Comparison of ENCODE assay signal across 18 cellular contexts in genomic region chr10:6781133-6781770, GRCh38.
DNase-seq lines count a peak whose midpoint lies in the region; ATAC-seq and TF ChIP-seq lines count a peak whose summit lies in the region.
"Had no signal": no experiment of that assay in that cellular context is flagged by ENCODE, and none has a peak within 500 bp of the region (broad histone marks: within the 10 kb centered on the region; RNA-seq: fewer than 3 reads in every experiment).

No MANE protein-coding gene starts in this region.

- WGBS in heart left ventricle, 4 donors, result 34 to 45% (median 41%) methylated on average over 3 of the region's 3 CpGs

- no peaks in the 10 kb centered on the region for H3K4me1 Mint-ChIP-seq in activated CD8-positive, alpha-beta T cell treated with anti-CD3 and anti-CD28 coated beads, Interleukin-2, amount 10 ng/mL, durations not matched to agents 7 days and 5 days (ENCODE audit: low read depth)

- no peak overlapping the region for H3K9ac ChIP-seq in KMS-11

- intact Hi-C loops in heart left ventricle (cut with DNase I), result loop anchor here in 3 of 10 donors (10.0 kb wide), 1 partner anchor 634 kb away; the partner anchor contains the start of gene SFMBT2 (in 3 of the 3)

- peaks cover 26% of the 10 kb centered on the region for H3K27me3 Mint-ChIP-seq in activated CD8-positive, alpha-beta T cell treated with anti-CD3 and anti-CD28 coated beads, Interleukin-2, amount 10 ng/mL, durations not matched to agents 7 days and 5 days (ENCODE audit: low read depth)

- H2AFZ ChIP-seq in ACC112 (ENCODE audit: low read length, unreplicated experiment) (peak overlapping the region; percentile 17), KMS-11 (ENCODE audit: low read depth) (peak overlapping the region; percentile 32; the same call in 1 of the 2 replicates)

- ATAC-seq in GM19043 (IDR thresholded peaks at IDR 0.05; ENCODE audit: low read depth, unreplicated experiment) (peak; percentile 60), HG02623 (IDR thresholded peaks at IDR 0.05; ENCODE audit: unreplicated experiment) (peak; percentile 50), heart left ventricle (no peak)
- ATAC-seq in activated CD8-positive, alpha-beta T cell treated with anti-CD3 and anti-CD28 coated beads, Interleukin-2, amount 10 ng/mL, durations not matched to agents 7 days and 5 days, result no peak
- ATAC-seq: activated T-cell treated with anti-CD3 and anti-CD28 coated beads, Interleukin-2, amount 50 U/mL, for 4 hours; Panc1 had no signal

- POLR2A ChIA-PET in activated CD8-positive, alpha-beta T cell treated with anti-CD3 and anti-CD28 coated beads, Interleukin-2, amount 10 ng/mL, durations not matched to agents 7 days and 5 days (lab: Charles Lee), result no interaction called here

- no peaks in the 10 kb centered on the region for H4K20me1 ChIP-seq in KMS-11 (ENCODE audit: insufficient read depth)

- H3K36me3 ChIP-seq in ACC112 (ENCODE audit: insufficient read depth, low read length), result no peaks in the 10 kb centered on the region
- no peaks in the 10 kb centered on the region for H3K36me3 ChIP-seq in KMS-11 (ENCODE audit: insufficient read depth)
- no peaks in the 10 kb centered on the region for H3K36me3 ChIP-seq in heart left ventricle
- H3K36me3 ChIP-seq: prostate gland had no signal

- H3K4me3 ChIP-seq in ACC112 (ENCODE audit: low read depth, low read length), result no peak overlapping the region
- H3K4me3 ChIP-seq in KMS-11 (IDR thresholded peaks at IDR 0.05; ENCODE audit: insufficient read depth, low read depth, low read length), result no peak overlapping the region
- no peak overlapping the region for H3K4me3 ChIP-seq in heart left ventricle
- H3K4me3 ChIP-seq: prostate gland had no signal

- no peaks in the 10 kb centered on the region for H3K9me3 ChIP-seq in heart left ventricle
- H3K9me3 ChIP-seq: prostate gland had no signal

- no peak for TF ChIP-seq POLR2A in heart left ventricle (IDR thresholded peaks at IDR 0.05)

- H3K27ac ChIP-seq in ACC112 (ENCODE audit: low read depth, low read length), result no peak overlapping the region
- H3K27ac ChIP-seq in KMS-11, result no peak overlapping the region
- no peak overlapping the region for H3K27ac ChIP-seq in heart left ventricle
- H3K27ac ChIP-seq: prostate gland had no signal

- H3K27me3 ChIP-seq in ACC112 (ENCODE audit: insufficient read depth, low read length), result no peaks in the 10 kb centered on the region
- no peaks in the 10 kb centered on the region for H3K27me3 ChIP-seq in KMS-11 (ENCODE audit: insufficient read depth, low read depth)
- peaks cover 0 to 13% (median 0%) of the 10 kb centered on the region in 9 donors for H3K27me3 ChIP-seq in heart left ventricle

- DNase-seq in stimulated activated naive CD4-positive, alpha-beta T cell treated with Interleukin-2 at 50 U/mL for 16 hours (lab: John Stamatoyannopoulos, UW), result no peak
- no peak for DNase-seq in activated CD8-positive, alpha-beta T cell treated with anti-CD3 and anti-CD28 coated beads, Interleukin-2, amount 10 ng/mL, durations not matched to agents 7 days and 5 days
- DNase-seq in heart left ventricle (no peak), HUDEP-2 (lab: John Stamatoyannopoulos, UW; ENCODE audit: unreplicated experiment in 76 of 76) (no peak)
- DNase-seq: ACHN; activated T-cell treated with anti-CD3 and anti-CD28 coated beads, Interleukin-2, amount 50 U/mL, for 4 hours; head of caudate nucleus; NCI-H1092 treated with DMSO at 0.1 percent for 48 hours; NCI-H345; stimulated activated CD8-positive, alpha-beta memory T cell treated with anti-CD3 and anti-CD28 coated beads, Interleukin-4, amount 100 ng/mL, for 48 hours; trophoblast cell had no signal

- H3K4me1 ChIP-seq in ACC112 (ENCODE audit: control insufficient read depth, insufficient read depth, low read length, unreplicated experiment) (peaks cover 31% of the 10 kb centered on the region), KMS-11 (ENCODE audit: low read depth, poor library complexity, severe bottlenecking) (peaks cover 10% of the 10 kb centered on the region), heart left ventricle (no peaks in the 10 kb centered on the region)
- H3K4me1 ChIP-seq: prostate gland had no signal

- H3K79me2 ChIP-seq in ACC112 (ENCODE audit: control insufficient read depth, insufficient read depth, low read length, unreplicated experiment) (no peaks in the 10 kb centered on the region), KMS-11 (ENCODE audit: insufficient read depth, low read depth) (no peaks in the 10 kb centered on the region)

- CTCF ChIA-PET in activated CD8-positive, alpha-beta T cell treated with anti-CD3 and anti-CD28 coated beads, Interleukin-2, amount 10 ng/mL, durations not matched to agents 7 days and 5 days (lab: Charles Lee), result no interaction called here

- no peak overlapping the region for H3K27ac Mint-ChIP-seq in activated CD8-positive, alpha-beta T cell treated with anti-CD3 and anti-CD28 coated beads, Interleukin-2, amount 10 ng/mL, durations not matched to agents 7 days and 5 days
- H3K27ac Mint-ChIP-seq: T-helper 1 cell treated with Interleukin-12 subunit alpha and Interleukin-12 subunit beta and Interleukin-4 antibody, amounts not matched to agents 30 μg/mL and 1 μg/mL, for 36 hours had no signal

- no peak overlapping the region for H3K4me3 Mint-ChIP-seq in activated CD8-positive, alpha-beta T cell treated with anti-CD3 and anti-CD28 coated beads, Interleukin-2, amount 10 ng/mL, durations not matched to agents 7 days and 5 days
- H3K4me3 Mint-ChIP-seq: activated T-cell treated with anti-CD3 and anti-CD28 coated beads, Interleukin-2, amount 50 U/mL, for 4 hours; T-helper 1 cell treated with Interleukin-12 subunit alpha and Interleukin-12 subunit beta and Interleukin-4 antibody, amounts not matched to agents 30 μg/mL and 1 μg/mL, for 36 hours had no signal

- no peaks in the 10 kb centered on the region for H3K9me3 Mint-ChIP-seq in activated CD8-positive, alpha-beta T cell treated with anti-CD3 and anti-CD28 coated beads, Interleukin-2, amount 10 ng/mL, durations not matched to agents 7 days and 5 days (ENCODE audit: insufficient read depth)
- H3K9me3 Mint-ChIP-seq: activated T-cell treated with anti-CD3 and anti-CD28 coated beads, Interleukin-2, amount 50 U/mL, for 4 hours; T-helper 1 cell treated with Interleukin-12 subunit alpha and Interleukin-12 subunit beta and Interleukin-4 antibody, amounts not matched to agents 30 μg/mL and 1 μg/mL, for 36 hours had no signal

- TF ChIP-seq CTCF in KMS-11 (conservative IDR thresholded peaks at IDR 0.05; ENCODE audit: low read depth, low read length) (no peak), heart left ventricle (IDR thresholded peaks at IDR 0.05) (no peak)

- peak overlapping the region; percentile 73 for H3K4me2 ChIP-seq in KMS-11

- no peaks in the 10 kb centered on the region for H3K36me3 Mint-ChIP-seq in activated CD8-positive, alpha-beta T cell treated with anti-CD3 and anti-CD28 coated beads, Interleukin-2, amount 10 ng/mL, durations not matched to agents 7 days and 5 days (ENCODE audit: low read depth)

Comparison
In these comparisons a context has a peak if more than half of its experiments do, and no peak if none do; other contexts are left out.
1. ATAC-seq: peak in GM19043 (single experiment) and HG02623 (single experiment); none in activated CD8-positive, alpha-beta T cell treated with anti-CD3 and anti-CD28 coated beads, Interleukin-2, amount 10 ng/mL, durations not matched to agents 7 days and 5 days (single experiment) and heart left ventricle (0 of 4).